In the genomic region with DNA sequence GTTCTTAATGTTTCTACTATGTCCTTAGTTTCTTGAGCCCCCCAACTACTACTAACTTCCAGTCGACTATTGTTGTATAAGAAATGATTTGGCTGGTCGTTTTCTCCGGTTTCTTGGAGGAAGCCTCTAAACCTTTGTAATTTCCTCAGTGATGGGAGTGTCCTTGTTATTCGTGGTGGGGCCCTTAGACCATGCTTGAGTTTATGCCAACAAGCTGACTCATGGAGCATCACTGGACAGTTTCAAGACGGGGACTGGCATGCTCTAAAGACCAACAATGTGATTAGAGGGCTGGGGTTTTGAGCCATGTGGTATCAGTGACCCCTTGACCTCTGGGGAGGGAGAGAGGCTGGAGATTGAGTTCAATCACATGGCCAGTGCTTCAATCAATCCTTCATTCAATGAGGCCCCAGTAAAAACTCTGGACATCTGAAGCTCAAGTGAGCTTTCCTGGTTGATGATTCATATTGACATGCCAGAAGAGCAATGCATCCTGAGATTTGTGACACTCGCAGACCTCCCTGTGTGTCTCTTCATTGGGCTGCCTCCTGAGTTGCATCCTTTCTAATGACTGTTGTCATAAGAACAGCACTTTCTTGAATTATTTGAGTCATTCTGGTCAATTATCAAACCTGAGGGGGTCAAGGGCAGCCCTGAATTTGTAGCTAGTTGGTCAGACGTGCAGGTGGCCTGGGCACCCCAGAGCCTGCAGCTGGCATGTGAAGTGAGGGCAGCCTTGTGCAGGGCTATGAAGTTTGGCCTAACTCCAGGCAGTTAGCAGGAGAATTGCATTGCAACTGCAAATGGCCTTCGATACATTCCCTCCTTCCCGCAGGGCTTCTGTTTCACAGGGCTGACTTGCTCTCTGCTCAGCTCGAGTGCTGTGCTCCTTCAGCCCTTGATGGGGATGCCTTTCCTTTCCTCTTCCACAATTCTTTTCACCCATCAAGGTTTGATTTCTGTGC, we compare ENCODE assay signal across 1 cellular context.
TF ChIP-seq lines count a peak whose summit lies in the region.

No MANE protein-coding gene starts in this region.

TF ChIP-seq in H1, 55 proteins besides CTCF, POLR2A, EP300 and RAD21 (continued from another document):
- TF ChIP-seq GABPA (IDR thresholded peaks at IDR 0.05; ENCODE audit: borderline replicate concordance, insufficient read depth, low read length) (no peak), CREB1 (IDR thresholded peaks at IDR 0.05) (no peak)
TF ChIP-seq in H1: peak in this region for 0.
